Comparison of ENCODE assay signal across 8 cellular contexts in the genomic region with DNA sequence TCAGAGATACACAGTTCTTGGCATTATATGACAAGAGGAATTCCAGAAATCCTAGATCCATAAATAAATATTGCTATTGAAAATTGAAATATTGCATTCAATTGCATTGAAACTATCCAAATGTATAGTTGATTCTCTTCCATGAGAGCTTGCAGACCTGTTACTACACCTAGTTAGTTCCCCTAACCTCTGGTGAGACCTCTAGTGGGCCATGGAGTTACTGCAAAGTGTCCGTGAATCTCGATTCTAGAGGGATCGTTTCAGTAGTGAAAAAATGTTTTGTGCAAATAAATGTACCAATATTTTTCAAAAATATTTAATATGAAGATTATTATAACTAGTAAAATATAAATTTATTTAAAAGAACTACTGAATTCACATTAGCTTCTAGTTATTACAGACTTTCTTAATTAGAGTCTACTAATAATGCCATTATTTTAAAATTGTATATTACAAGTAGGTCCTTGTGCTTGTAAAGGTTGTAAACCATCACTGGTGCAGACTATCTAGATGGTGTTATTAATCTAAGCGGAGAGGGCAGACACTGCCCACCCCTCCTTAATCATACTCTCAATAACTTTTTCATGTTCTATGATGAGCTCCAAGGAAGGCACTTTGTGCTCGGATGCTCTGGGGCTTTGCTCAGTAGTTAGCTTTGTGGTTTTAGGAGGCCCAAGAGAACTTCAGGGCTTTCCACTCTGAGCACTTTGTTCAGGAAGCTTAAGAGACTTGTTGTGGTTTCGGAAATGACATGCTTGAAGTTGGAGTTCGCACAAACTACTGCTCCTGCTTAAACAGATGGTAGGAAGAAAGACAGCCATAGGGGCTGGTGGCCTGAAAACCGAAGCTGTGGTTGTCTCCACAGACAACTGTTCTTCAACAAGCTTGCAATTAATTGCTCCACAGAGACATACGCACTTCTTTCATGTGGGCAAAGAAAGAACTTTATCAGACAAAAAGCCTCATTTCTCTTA.
DNase-seq lines count a peak whose midpoint lies in the region; ATAC-seq and FAIRE-seq lines count a peak whose summit lies in the region.

No MANE protein-coding gene starts in this region.

- peaks cover 42% of the 10 kb centered on the region for H3K4me1 Mint-ChIP-seq in T-helper 1 cell treated with Interleukin-12 subunit alpha and Interleukin-12 subunit beta and Interleukin-4 antibody, amounts not matched to agents 30 μg/mL and 1 μg/mL, for 36 hours (ENCODE audit: low read depth)

- H3K27me3 Mint-ChIP-seq in T-helper 1 cell treated with Interleukin-12 subunit alpha and Interleukin-12 subunit beta and Interleukin-4 antibody, amounts not matched to agents 30 μg/mL and 1 μg/mL, for 36 hours (ENCODE audit: low read depth) = no peaks in the 10 kb centered on the region

- peak overlapping the region; percentile 58 for H3K4me3 Mint-ChIP-seq in T-helper 1 cell treated with Interleukin-12 subunit alpha and Interleukin-12 subunit beta and Interleukin-4 antibody, amounts not matched to agents 30 μg/mL and 1 μg/mL, for 36 hours

- FAIRE-seq in islet of Langerhans (lab: Jason Lieb, UNC) = peak; percentile 55

- peak; percentile 92 for ATAC-seq in GM21723 (IDR thresholded peaks at IDR 0.05; ENCODE audit: unreplicated experiment)

- H3K27ac ChIP-seq in KOPT-K1 (ENCODE audit: low read depth, low read length, poor library complexity, severe bottlenecking) = peak overlapping the region; percentile 69

- H3K9me3 ChIP-seq in KOPT-K1 (ENCODE audit: insufficient read depth, low read length, poor library complexity, severe bottlenecking) = peaks cover 9% of the 10 kb centered on the region

- H3K36me3 ChIP-seq in KOPT-K1 (ENCODE audit: insufficient read depth, low read length) = no peaks in the 10 kb centered on the region

- H3K36me3 Mint-ChIP-seq in T-helper 1 cell treated with Interleukin-12 subunit alpha and Interleukin-12 subunit beta and Interleukin-4 antibody, amounts not matched to agents 30 μg/mL and 1 μg/mL, for 36 hours (ENCODE audit: low read depth) = peaks cover 8% of the 10 kb centered on the region

- DNase-seq in DMS 273 (lab: John Stamatoyannopoulos, UW; ENCODE audit: unreplicated experiment) = peak; percentile 72
- no peak for DNase-seq in DMS 273 treated with DMSO at 0.1 percent for 48 hours (lab: John Stamatoyannopoulos, UW)
- peak; percentile 37 for DNase-seq in amniotic epithelial cell (ENCODE audit: low read depth)
- peak; percentile 28 to 37 for DNase-seq in stimulated activated CD8-positive, alpha-beta memory T cell treated with anti-CD3 and anti-CD28 coated beads, Interleukin-15, amount 100 ng/mL, for 48 hours (ENCODE audit: low read depth in 2 of 2)

- H3K9me3 Mint-ChIP-seq in T-helper 1 cell treated with Interleukin-12 subunit alpha and Interleukin-12 subunit beta and Interleukin-4 antibody, amounts not matched to agents 30 μg/mL and 1 μg/mL, for 36 hours = peaks cover 7% of the 10 kb centered on the region

- peak overlapping the region; percentile 81 for H3K27ac Mint-ChIP-seq in T-helper 1 cell treated with Interleukin-12 subunit alpha and Interleukin-12 subunit beta and Interleukin-4 antibody, amounts not matched to agents 30 μg/mL and 1 μg/mL, for 36 hours
